23 cellular contexts compared by ENCODE assay signal in the genomic region with DNA sequence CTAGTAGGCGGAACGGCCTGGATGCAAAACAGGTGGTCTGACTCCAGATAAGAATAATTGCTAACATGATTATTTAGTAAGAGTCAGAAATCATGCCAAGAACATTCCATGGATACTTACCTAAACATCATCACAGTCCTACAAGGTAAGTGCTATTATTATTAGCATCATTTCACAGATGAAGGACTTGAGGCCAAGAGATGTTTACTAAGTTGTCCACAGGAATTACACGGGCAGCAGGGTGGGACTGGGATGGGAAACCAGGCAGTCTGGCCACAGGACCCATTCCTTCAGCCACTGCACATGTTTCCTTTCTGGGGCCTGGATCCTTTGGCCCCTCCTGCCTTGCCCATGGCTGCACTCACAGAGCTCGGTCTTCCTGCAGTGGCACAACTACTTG. TPM values are rescaled to one million over a fixed set of nuclear protein-coding genes. Genes with fewer than 3 reads are reported as not detected.
DNase-seq lines count a peak whose midpoint lies in the region; ATAC-seq, FAIRE-seq and TF ChIP-seq lines count a peak whose summit lies in the region.
"Had no signal": no experiment of that assay in that cellular context is flagged by ENCODE, and none has a peak within 500 bp of the region (broad histone marks: within the 10 kb centered on the region; RNA-seq: fewer than 3 reads in every experiment).

No MANE protein-coding gene starts in this region.

- POLR2A ChIA-PET in SK-N-SH (lab: Yijun Ruan, JAX) = no interaction called here

- TF ChIP-seq CTCF in SK-N-SH (IDR thresholded peaks at IDR 0.05) = no peak
- TF ChIP-seq CTCF in bronchial epithelial cell (IDR thresholded peaks at IDR 0.05; ENCODE audit: insufficient read depth, low read length, severe bottlenecking) = no peak
- no peak for TF ChIP-seq CTCF in left ventricle myocardium inferior (IDR thresholded peaks at IDR 0.05; ENCODE audit: borderline replicate concordance)
- no peak for TF ChIP-seq CTCF in psoas muscle (IDR thresholded peaks at IDR 0.05)

- no peaks in the 10 kb centered on the region for H3K79me2 ChIP-seq in SK-N-SH (ENCODE audit: insufficient read depth)

- H3K4me2 ChIP-seq in SK-N-SH = no peak overlapping the region
- H3K4me2 ChIP-seq: A549, BLaER1 had no signal

- no peak overlapping the region for H3K4me3 ChIP-seq in SK-N-SH (ENCODE audit: low read depth in 2 of 2, low read length in 1 of 2)
- no peak overlapping the region for H3K4me3 ChIP-seq in bronchial epithelial cell (ENCODE audit: low read depth, low read length)
- H3K4me3 ChIP-seq in left ventricle myocardium inferior = no peak overlapping the region
- H3K4me3 ChIP-seq in psoas muscle = no peak overlapping the region
- H3K4me3 ChIP-seq: A549, BLaER1, MG63 had no signal

- H4K20me1 ChIP-seq in SK-N-SH (ENCODE audit: insufficient read depth) = no peaks in the 10 kb centered on the region
- H4K20me1 ChIP-seq: BLaER1 had no signal

- WGBS in SK-N-SH (ENCODE audit: low lambda C conversion rate) = 56% methylated on average over 3 of the region's 4 CpGs
- WGBS in psoas muscle, 3 donors = 29 to 34% (median 30%) methylated on average over 4 of the region's 4 CpGs

- H3K9ac ChIP-seq in SK-N-SH = no peak overlapping the region
- H3K9ac ChIP-seq: BLaER1 had no signal

- peaks cover 6 to 7% of the 10 kb centered on the region in 2 experiments for H3K36me3 ChIP-seq in SK-N-SH (replicated peaks in 1 of 2; ENCODE audit: control insufficient read depth in 1 of 2, insufficient read depth in 2 of 2, low read length in 1 of 2)
- no peaks in the 10 kb centered on the region for H3K36me3 ChIP-seq in bronchial epithelial cell (ENCODE audit: control insufficient read depth, insufficient read depth, low read length)
- H3K36me3 ChIP-seq in left ventricle myocardium inferior = no peaks in the 10 kb centered on the region
- H3K36me3 ChIP-seq in psoas muscle (ENCODE audit: insufficient read depth in 1 of 2, low read depth in 1 of 2) = peaks cover 0 to 16% of the 10 kb centered on the region in 2 donors
- H3K36me3 ChIP-seq: BLaER1, MG63 had no signal

- H2AFZ ChIP-seq in SK-N-SH (ENCODE audit: low read depth) = no peak overlapping the region

- TF ChIP-seq EP300 in SK-N-SH (IDR thresholded peaks at IDR 0.05; ENCODE audit: borderline replicate concordance in 1 of 2, low read depth in 1 of 2, low read length in 1 of 2) = no peak

- CTCF ChIA-PET in SK-N-SH (lab: Yijun Ruan, JAX) = interaction anchor here (1.0 to 1.8 kb wide), 2 partner anchors 9 to 343 kb away, joined by 3 to 5 read pairs; no protein-coding TSS in a partner anchor

- H3K9me3 ChIP-seq in SK-N-SH = no peaks in the 10 kb centered on the region
- no peaks in the 10 kb centered on the region for H3K9me3 ChIP-seq in left ventricle myocardium inferior (replicated peaks)
- H3K9me3 ChIP-seq in psoas muscle = no peaks in the 10 kb centered on the region
- H3K9me3 ChIP-seq: A549, MG63 had no signal

- DNase-seq in SK-N-SH = peak; percentile 12
- DNase-seq in bronchial epithelial cell (ENCODE audit: low read depth) = peak; percentile 7
- no peak for DNase-seq in left ventricle myocardium inferior
- no peak for DNase-seq in psoas muscle
- no peak for DNase-seq in stimulated activated CD4-positive, alpha-beta T cell treated with anti-CD3 and anti-CD28 coated beads, Interleukin-15, amount 100 ng/mL, for 24 hours
- DNase-seq in left colon = no peak
- DNase-seq: Calu3; CD8-positive, alpha-beta T cell; GF-D8; H9; Kasumi-1; MG63; NCI-H1092; NCI-H146; NCI-H2029 treated with DMSO at 0.1 percent for 48 hours; NCI-H2171; NCI-H446; NCI-H69 had no signal

- no peak overlapping the region for H3K27ac ChIP-seq in SK-N-SH (ENCODE audit: low read depth in 2 of 2, low read length in 1 of 2)
- peak overlapping the region; percentile 30 for H3K27ac ChIP-seq in left ventricle myocardium inferior (replicated peaks)
- no peak overlapping the region for H3K27ac ChIP-seq in psoas muscle
- H3K27ac ChIP-seq: A549, BLaER1 had no signal

- no peaks in the 10 kb centered on the region for H3K9me2 ChIP-seq in SK-N-SH

- no peaks in the 10 kb centered on the region for H3F3A ChIP-seq in SK-N-SH (replicated peaks; ENCODE audit: insufficient read depth)

- peak; percentile 37 to 69 (median 58) for ATAC-seq in psoas muscle
- ATAC-seq in HG03280 (IDR thresholded peaks at IDR 0.05; ENCODE audit: unreplicated experiment) = no peak
- no peak for ATAC-seq in GM21825 (IDR thresholded peaks at IDR 0.05; ENCODE audit: unreplicated experiment)
- no peak for ATAC-seq in left colon
- ATAC-seq: A549; CD8-positive, alpha-beta T cell; Panc1 had no signal

- H3K4me1 ChIP-seq in SK-N-SH (ENCODE audit: control insufficient read depth in 1 of 2, insufficient read depth in 2 of 2, low read depth in 1 of 2, low read length in 1 of 2) (peaks cover 0 to 11% of the 10 kb centered on the region in 2 experiments; a peak in 1 of 4 replicates), left ventricle myocardium inferior (peaks cover 38% of the 10 kb centered on the region), psoas muscle (peaks cover 21% of the 10 kb centered on the region)
- H3K4me1 ChIP-seq: A549, BLaER1 had no signal

- intact Hi-C loops in left ventricle myocardium inferior (cut with micrococcal nuclease) (no loop called here), psoas muscle (cut with DNase I) (no loop called here), left colon (cut with DNase I, micrococcal nuclease) (no loop called here)

- FAIRE-seq in bronchial epithelial cell (lab: Jason Lieb, UNC) = no peak
- FAIRE-seq: A549 had no signal

- H3K27me3 ChIP-seq in SK-N-SH (ENCODE audit: insufficient read depth) (no peaks in the 10 kb centered on the region), bronchial epithelial cell (ENCODE audit: control insufficient read depth, insufficient read depth, low read length) (no peaks in the 10 kb centered on the region), left ventricle myocardium inferior (ENCODE audit: low read depth) (no peaks in the 10 kb centered on the region), psoas muscle (ENCODE audit: insufficient read depth in 3 of 3, low read length in 2 of 3) (no peaks in the 10 kb centered on the region)
- H3K27me3 ChIP-seq: BLaER1, MG63 had no signal

- no peak for TF ChIP-seq RAD21 in SK-N-SH (IDR thresholded peaks at IDR 0.05; ENCODE audit: low read length)

TF ChIP-seq in SK-N-SH, 30 proteins besides CTCF, POLR2A, EP300 and RAD21:
- no peak for TF ChIP-seq FOSL2 (IDR thresholded peaks at IDR 0.05; ENCODE audit: borderline replicate concordance, low read depth)
- no peak for TF ChIP-seq RFX5 (IDR thresholded peaks at IDR 0.05; ENCODE audit: low read length)

RNA-seq across cellular contexts. Expression of a gene that starts 48.3 kb away (rescaled TPM):
- 7.7 and 11.7 TPM in 2 replicates for polyA plus RNA-seq in SK-N-SH (2012; rRNA removed)
- polyA plus RNA-seq in SK-N-SH (2012; cell fraction: cytosol; rRNA removed) = 7.1 and 7.8 TPM in 2 replicates
- polyA plus RNA-seq in SK-N-SH (2012; cell fraction: nucleus; rRNA removed) = 20.3 and 38.8 TPM in 2 replicates
- 12.5 and 15.0 TPM in 2 replicates for total RNA-seq in bronchial epithelial cell
- total RNA-seq in left ventricle myocardium inferior = 12.2 TPM
- 10 to 100 TPM in 3 of 4 donors, 1 to 10 TPM in 1; 9.0 to 14.7 (median 12.6) TPM for total RNA-seq in psoas muscle
- 10 to 100 TPM; 13.5 to 20.1 (median 13.7) TPM for polyA plus RNA-seq in psoas muscle
- 10 to 100 TPM; 26.4 to 30.3 TPM for total RNA-seq in left colon

Comparison
In these comparisons a context has a peak if more than half of its experiments do, and no peak if none do; other contexts are left out.
1. DNase-seq: peak in SK-N-SH (single experiment) and bronchial epithelial cell (single experiment); none in left ventricle myocardium inferior (single experiment), psoas muscle (0 of 2), stimulated activated CD4-positive, alpha-beta T cell treated with anti-CD3 and anti-CD28 coated beads, Interleukin-15, amount 100 ng/mL, for 24 hours (single experiment) and left colon (0 of 2).
2. ATAC-seq: peak in psoas muscle (4 of 4); none in HG03280 (single experiment), GM21825 (single experiment) and left colon (single experiment).